In genomic region chr10:43683451-43684197, GRCh38 we compare ENCODE assay signal across 8 cellular contexts. TPM values are rescaled to one million over a fixed set of nuclear protein-coding genes. Genes with fewer than 3 reads are reported as not detected.
DNase-seq lines count a peak whose midpoint lies in the region; ATAC-seq and TF ChIP-seq lines count a peak whose summit lies in the region.

No MANE protein-coding gene starts in this region.

- CTCF ChIA-PET in activated naive CD4-positive, alpha-beta T cell treated with anti-CD3 and anti-CD28 coated beads for 36 hours (lab: Charles Lee), result interaction anchor here (0.7 to 2.3 kb wide), 7 partner anchors 10 to 334 kb away, joined by 3 to 24 read pairs (median 3); no protein-coding TSS in a partner anchor

- intact Hi-C loops in activated naive CD4-positive, alpha-beta T cell treated with anti-CD3 and anti-CD28 coated beads for 36 hours (cut with micrococcal nuclease), result no loop called here
- intact Hi-C loops in right lobe of liver (cut with DNase I), result loop anchor here in 1 of 2 donors (10.0 kb wide), 1 partner anchor 361 kb away; no protein-coding TSS in a partner anchor

- DNase-seq in DND-41 (peak; percentile 52), HFFc6 (no peak), right lobe of liver (no peak), SW 1271 (lab: John Stamatoyannopoulos, UW) (no peak), mesenteric fat pad (ENCODE audit: low spot score) (no peak)
- peak; percentile 43 for DNase-seq in activated naive CD4-positive, alpha-beta T cell treated with anti-CD3 and anti-CD28 coated beads for 36 hours
- no peak for DNase-seq in effector CD4-positive, alpha-beta T cell

- H2AFZ ChIP-seq in DND-41 (ENCODE audit: low read depth, low read length), result no peak overlapping the region

- no peak overlapping the region for H3K9ac ChIP-seq in DND-41 (ENCODE audit: low read depth, low read length)

- WGBS in right lobe of liver (ENCODE audit: insufficient coverage, low coverage, low lambda C conversion rate, missing lambda C conversion rate), result 45% methylated on average over 8 of the region's 9 CpGs

- H3K27ac Mint-ChIP-seq in HFFc6, result peak overlapping the region; percentile 50
- no peak overlapping the region for H3K27ac Mint-ChIP-seq in activated naive CD4-positive, alpha-beta T cell treated with anti-CD3 and anti-CD28 coated beads for 36 hours

- no peaks in the 10 kb centered on the region for H3K9me3 ChIP-seq in DND-41 (ENCODE audit: insufficient read depth, low read length, severe bottlenecking)
- no peaks in the 10 kb centered on the region for H3K9me3 ChIP-seq in right lobe of liver

- no peaks in the 10 kb centered on the region for H3K9me3 Mint-ChIP-seq in HFFc6
- H3K9me3 Mint-ChIP-seq in activated naive CD4-positive, alpha-beta T cell treated with anti-CD3 and anti-CD28 coated beads for 36 hours, result no peaks in the 10 kb centered on the region

- H3K4me1 ChIP-seq in DND-41 (ENCODE audit: insufficient read depth, low read length) (no peaks in the 10 kb centered on the region), right lobe of liver (peaks cover 0 to 17% (median 0%) of the 10 kb centered on the region in 4 donors)

- ATAC-seq in DND-41 (ENCODE audit: insufficient read depth, low read depth) (peak; percentile 87), right lobe of liver (peak in 3 of 4 donors; percentile 35 to 56 (median 38)), GM18519 (IDR thresholded peaks at IDR 0.05; ENCODE audit: low FRiP score, unreplicated experiment) (no peak)

- TF ChIP-seq POLR2A in right lobe of liver (IDR thresholded peaks at IDR 0.05), result no peak

- no peaks in the 10 kb centered on the region; the same call in 1 of the 2 replicates for H3K27me3 Mint-ChIP-seq in HFFc6 (ENCODE audit: insufficient read depth)
- H3K27me3 Mint-ChIP-seq in activated naive CD4-positive, alpha-beta T cell treated with anti-CD3 and anti-CD28 coated beads for 36 hours (ENCODE audit: low read depth), result peaks cover 20% of the 10 kb centered on the region

- H3K27ac ChIP-seq in DND-41 (ENCODE audit: low read length), result no peak overlapping the region
- H3K27ac ChIP-seq in right lobe of liver, result no peak overlapping the region

- no peak overlapping the region for H3K4me2 ChIP-seq in DND-41 (ENCODE audit: insufficient read depth, low read length)

- H3K27me3 ChIP-seq in DND-41 (ENCODE audit: insufficient read depth, low read length, poor library complexity), result peaks cover 5% of the 10 kb centered on the region
- no peaks in the 10 kb centered on the region for H3K27me3 ChIP-seq in right lobe of liver

- H3K4me1 Mint-ChIP-seq in HFFc6 (ENCODE audit: low read depth), result peaks cover 38% of the 10 kb centered on the region
- no peaks in the 10 kb centered on the region for H3K4me1 Mint-ChIP-seq in activated naive CD4-positive, alpha-beta T cell treated with anti-CD3 and anti-CD28 coated beads for 36 hours (ENCODE audit: low read depth)

- H4K20me1 ChIP-seq in DND-41 (ENCODE audit: insufficient read depth, low read length), result no peaks in the 10 kb centered on the region

- TF ChIP-seq CTCF in DND-41 (IDR thresholded peaks at IDR 0.05; ENCODE audit: borderline replicate concordance, extremely low read depth, low read length, poor library complexity, severe bottlenecking) (peak; percentile 79), HFFc6 (IDR thresholded peaks at IDR 0.05) (peak; percentile 72), right lobe of liver (IDR thresholded peaks at IDR 0.05) (peak in 3 of 4 donors; percentile 30 to 42 (median 37))

- no peak overlapping the region for H3K4me3 Mint-ChIP-seq in HFFc6
- H3K4me3 Mint-ChIP-seq in activated naive CD4-positive, alpha-beta T cell treated with anti-CD3 and anti-CD28 coated beads for 36 hours, result no peak overlapping the region

- H3K36me3 Mint-ChIP-seq in HFFc6 (ENCODE audit: low read depth), result peaks cover 10% of the 10 kb centered on the region
- H3K36me3 Mint-ChIP-seq in activated naive CD4-positive, alpha-beta T cell treated with anti-CD3 and anti-CD28 coated beads for 36 hours (ENCODE audit: low read depth), result no peaks in the 10 kb centered on the region

- H3K4me3 ChIP-seq in DND-41 (ENCODE audit: low read depth in 1 of 2, low read length in 2 of 2) (no peak overlapping the region), right lobe of liver (no peak overlapping the region)

- no peaks in the 10 kb centered on the region for H3K79me2 ChIP-seq in DND-41 (ENCODE audit: insufficient read depth, low read length)

- H3K36me3 ChIP-seq in DND-41 (ENCODE audit: insufficient read depth, low read length), result no peaks in the 10 kb centered on the region
- no peaks in the 10 kb centered on the region for H3K36me3 ChIP-seq in right lobe of liver

RNA-seq across cellular contexts. Expression of gene ZNF32, which starts 34.9 kb away (rescaled TPM):
- 10 to 100 TPM; 12.7 to 23.6 (median 15.3) TPM for total RNA-seq in HFFc6 (2021; fragmentation: NEBNext Ultra II Directional; extraction: Animal tissue kit (Norgen Biotek cat#: 25700))
- total RNA-seq in activated naive CD4-positive, alpha-beta T cell treated with anti-CD3 and anti-CD28 coated beads for 36 hours, result 10 to 100 TPM; 17.8 to 17.9 TPM
- total RNA-seq in right lobe of liver (10 to 100 TPM; 10.9 to 20.4 (median 15.3) TPM), mesenteric fat pad (35.1 TPM)

Comparison
In these comparisons a context has a peak if more than half of its experiments do, and no peak if none do; other contexts are left out.
1. DNase-seq: peak in DND-41 (single experiment) and activated naive CD4-positive, alpha-beta T cell treated with anti-CD3 and anti-CD28 coated beads for 36 hours (single experiment); none in HFFc6 (single experiment), right lobe of liver (0 of 3), SW 1271 (0 of 2), mesenteric fat pad (single experiment) and effector CD4-positive, alpha-beta T cell (single experiment).
2. Peak in every context shown above with its lines, with median percentiles within 50 percentile points of each other: CTCF ChIP-seq.